In genomic region chr3:132854856-132855535, GRCh38 we compare ENCODE assay signal across 34 cellular contexts.
DNase-seq lines count a peak whose midpoint lies in the region; ATAC-seq, FAIRE-seq and TF ChIP-seq lines count a peak whose summit lies in the region.
"Had no signal": no experiment of that assay in that cellular context is flagged by ENCODE, and none has a peak within 500 bp of the region (broad histone marks: within the 10 kb centered on the region; RNA-seq: fewer than 3 reads in every experiment).

No MANE protein-coding gene starts in this region.

- no peak overlapping the region for H2BK5ac ChIP-seq in trophoblast cell (ENCODE audit: low read depth, low read length, poor library complexity)

- WGBS in HepG2 (ENCODE audit: low lambda C conversion rate): 40% methylated on average over 5 of the region's 6 CpGs
- WGBS in right lobe of liver (ENCODE audit: insufficient coverage, low coverage, low lambda C conversion rate, missing lambda C conversion rate): 88% methylated on average over 4 of the region's 6 CpGs
- no CpG with 5 or more reads among the region's 6 CpGs for WGBS in trophoblast cell (ENCODE audit: extremely low coverage, insufficient coverage, insufficient read length)

- H3K9me3 ChIP-seq in HepG2 (ENCODE audit: low read length) (no peaks in the 10 kb centered on the region), right lobe of liver (no peaks in the 10 kb centered on the region), SJCRH30 (replicated peaks) (no peaks in the 10 kb centered on the region; the same call in 1 of the 2 replicates), gastrocnemius medialis (no peaks in the 10 kb centered on the region), trophoblast cell (ENCODE audit: insufficient read depth, low read depth, low read length) (no peaks in the 10 kb centered on the region)
- H3K9me3 ChIP-seq: pancreas had no signal

- no peaks in the 10 kb centered on the region for H3K79me1 ChIP-seq in trophoblast cell (ENCODE audit: low read length)

- TF ChIP-seq POLR2A in HepG2 (IDR thresholded peaks at IDR 0.05; ENCODE audit: insufficient read depth in 1 of 2, low read depth in 2 of 2, low read length in 2 of 2): no peak
- no peak for TF ChIP-seq POLR2A in right lobe of liver (IDR thresholded peaks at IDR 0.05)
- TF ChIP-seq POLR2A in gastrocnemius medialis (IDR thresholded peaks at IDR 0.05): no peak

- H2AFZ ChIP-seq in HepG2 (ENCODE audit: low read length): no peak overlapping the region
- H2AFZ ChIP-seq in trophoblast cell (ENCODE audit: insufficient read depth, low read length, poor library complexity): no peak overlapping the region
- H2AFZ ChIP-seq: GM23248 had no signal

- BruUV-seq in HepG2 (replicated peaks; lab: Mats Ljungman, UMichigan): no TSS peak

- H4K20me1 ChIP-seq in HepG2 (ENCODE audit: insufficient read depth, low read length): no peaks in the 10 kb centered on the region

- H3K27ac ChIP-seq in HepG2 (ENCODE audit: extremely low read length, insufficient read depth, low read length): no peak overlapping the region
- no peak overlapping the region for H3K27ac ChIP-seq in right lobe of liver
- H3K27ac ChIP-seq in SJCRH30: no peak overlapping the region
- no peak overlapping the region for H3K27ac ChIP-seq in gastrocnemius medialis
- H3K27ac ChIP-seq in trophoblast cell (ENCODE audit: low read depth, low read length): no peak overlapping the region
- H3K27ac ChIP-seq: GM23248, KMS-11, left lung, pancreas, suprapubic skin had no signal

- H3K9ac ChIP-seq in HepG2 (ENCODE audit: insufficient read depth, low read depth, low read length) (no peak overlapping the region), trophoblast cell (ENCODE audit: low read length) (no peak overlapping the region)
- H3K9ac ChIP-seq: GM23248, KMS-11 had no signal

- ATAC-seq in HepG2 (no peak), right lobe of liver (no peak), GM18520 (IDR thresholded peaks at IDR 0.05; ENCODE audit: unreplicated experiment) (no peak), gastrocnemius medialis (no peak)
- ATAC-seq: activated CD4-positive, alpha-beta T cell treated with anti-CD3 and anti-CD28 coated beads for 36 hours; activated CD8-positive, alpha-beta T cell treated with anti-CD3 and anti-CD28 coated beads for 36 hours; effector memory CD8-positive, alpha-beta T cell; left lung; pancreas had no signal

- TF ChIP-seq RAD21 in HepG2 (CRISPR knock-in tag; IDR thresholded peaks at IDR 0.05): no peak

- intact Hi-C loops in HepG2 (cut with micrococcal nuclease; ENCODE audit: unreplicated experiment) (no loop called here), right lobe of liver (cut with DNase I) (no loop called here), gastrocnemius medialis (cut with DNase I; ENCODE audit: low total_unique reads) (no loop called here)

- H3K79me2 ChIP-seq in HepG2 (ENCODE audit: insufficient read depth, low read length): no peaks in the 10 kb centered on the region
- H3K79me2 ChIP-seq in trophoblast cell (ENCODE audit: control insufficient read depth, insufficient read depth, low read length, poor library complexity): no peaks in the 10 kb centered on the region

- POLR2A ChIA-PET in HepG2 (lab: Yijun Ruan, JAX): no interaction called here

- FAIRE-seq in HepG2 (lab: Jason Lieb, UNC): no peak
- FAIRE-seq: islet of Langerhans, pancreas, RCC 7860, urothelium cell line had no signal

- H3K4me3 ChIP-seq in HepG2 (replicated peaks in 1 of 3; ENCODE audit: insufficient read depth in 1 of 3, low read depth in 2 of 3, low read length in 3 of 3) (no peak overlapping the region), right lobe of liver (no peak overlapping the region), SJCRH30 (no peak overlapping the region), gastrocnemius medialis (no peak overlapping the region), trophoblast cell (ENCODE audit: low read depth, low read length) (no peak overlapping the region)
- H3K4me3 ChIP-seq: GM23248, left lung, pancreas, smooth muscle cell, suprapubic skin had no signal

- no peaks in the 10 kb centered on the region for H3K36me3 ChIP-seq in HepG2 (replicated peaks in 1 of 2; ENCODE audit: control insufficient read depth in 1 of 2, insufficient read depth in 2 of 2, low read length in 2 of 2)
- no peaks in the 10 kb centered on the region for H3K36me3 ChIP-seq in right lobe of liver
- H3K36me3 ChIP-seq in SJCRH30: no peaks in the 10 kb centered on the region
- H3K36me3 ChIP-seq in gastrocnemius medialis: no peaks in the 10 kb centered on the region
- no peaks in the 10 kb centered on the region for H3K36me3 ChIP-seq in trophoblast cell (ENCODE audit: control insufficient read depth in 1 of 2, insufficient read depth in 2 of 2, low read length in 2 of 2)
- H3K36me3 ChIP-seq: left lung, pancreas, suprapubic skin had no signal

- H3K4ac ChIP-seq in trophoblast cell (ENCODE audit: low read depth, low read length): no peak overlapping the region

- no peak overlapping the region for H2BK12ac ChIP-seq in trophoblast cell (ENCODE audit: low read length)

- in situ Hi-C loops in HepG2 (cut with HindIII; ENCODE audit: extremely low pct_ligation_motif_present, low pct_unique_long_range_greater_than_20kb): no loop called here
- in situ Hi-C loops in gastrocnemius medialis (cut with MboI; ENCODE audit: low sequenced_read_pairs in 4 of 4): no loop called here

- no peak overlapping the region for H3K23ac ChIP-seq in trophoblast cell (ENCODE audit: low read length)

- H3K14ac ChIP-seq in trophoblast cell (ENCODE audit: low read length): no peak overlapping the region

- no peaks in the 10 kb centered on the region for H3K4me1 ChIP-seq in HepG2 (ENCODE audit: insufficient read depth, low read length)
- H3K4me1 ChIP-seq in right lobe of liver: no peaks in the 10 kb centered on the region
- peaks cover 24% of the 10 kb centered on the region for H3K4me1 ChIP-seq in SJCRH30
- no peaks in the 10 kb centered on the region for H3K4me1 ChIP-seq in gastrocnemius medialis
- no peaks in the 10 kb centered on the region for H3K4me1 ChIP-seq in trophoblast cell (ENCODE audit: control insufficient read depth in 1 of 2, insufficient read depth in 2 of 2, low read length in 2 of 2)
- H3K4me1 ChIP-seq: left lung, pancreas, suprapubic skin had no signal

- TF ChIP-seq EP300 in HepG2 (IDR thresholded peaks at IDR 0.05; ENCODE audit: low read depth in 2 of 2, low read length in 2 of 2) (no peak), HepG2 (CRISPR knock-in tag; IDR thresholded peaks at IDR 0.05; ENCODE audit: borderline replicate concordance) (no peak)

- no peak overlapping the region for H4K12ac ChIP-seq in trophoblast cell (ENCODE audit: low read depth, low read length)

- no peak overlapping the region for H2BK120ac ChIP-seq in trophoblast cell (ENCODE audit: insufficient read depth, low read length, poor library complexity)

- CTCF ChIA-PET in HepG2 (lab: Yijun Ruan, JAX; ENCODE audit: low intra/inter-chr PET ratio, low total read pairs): no interaction called here

- H3K27me3 ChIP-seq in HepG2 (ENCODE audit: control insufficient read depth in 1 of 2, insufficient read depth in 2 of 2, low read length in 2 of 2) (no peaks in the 10 kb centered on the region), right lobe of liver (no peaks in the 10 kb centered on the region), SJCRH30 (no peaks in the 10 kb centered on the region), gastrocnemius medialis (no peaks in the 10 kb centered on the region), trophoblast cell (ENCODE audit: insufficient read depth, low read length) (no peaks in the 10 kb centered on the region)
- H3K27me3 ChIP-seq: left lung, pancreas, suprapubic skin had no signal

- H4K8ac ChIP-seq in trophoblast cell (ENCODE audit: low read depth, low read length): no peak overlapping the region

- H3K4me2 ChIP-seq in HepG2 (ENCODE audit: low read depth, low read length) (no peak overlapping the region), trophoblast cell (ENCODE audit: low read length) (no peak overlapping the region)
- H3K4me2 ChIP-seq: KMS-11, smooth muscle cell had no signal

- TF ChIP-seq CTCF in HepG2 (CRISPR knock-in tag; IDR thresholded peaks at IDR 0.05): no peak
- no peak for TF ChIP-seq CTCF in right lobe of liver (IDR thresholded peaks at IDR 0.05)
- no peak for TF ChIP-seq CTCF in gastrocnemius medialis (IDR thresholded peaks at IDR 0.05 in 4 of 5, conservative IDR thresholded peaks at IDR 0.05 in 1 of 5)

- H4K91ac ChIP-seq in trophoblast cell (ENCODE audit: low read depth, low read length): no peak overlapping the region

- H2AK5ac ChIP-seq in trophoblast cell (ENCODE audit: low read length): no peak overlapping the region

- DNase-seq in HepG2 (ENCODE audit: low spot score): no peak
- no peak for DNase-seq in right lobe of liver
- peak; percentile 63 for DNase-seq in NCI-H2029 (lab: John Stamatoyannopoulos, UW)
- peak; percentile 63 to 67 for DNase-seq in SJCRH30
- no peak for DNase-seq in ecto neural progenitor cell (ENCODE audit: low spot score)
- no peak for DNase-seq in gastrocnemius medialis
- DNase-seq in trophoblast cell: no peak
- DNase-seq: activated CD4-positive, alpha-beta T cell treated with anti-CD3 and anti-CD28 coated beads for 36 hours; activated CD8-positive, alpha-beta memory T cell treated with anti-CD3 and anti-CD28 coated beads, Interleukin-2, amount 50 U/mL, for 48 hours; activated CD8-positive, alpha-beta T cell treated with anti-CD3 and anti-CD28 coated beads for 36 hours; activated naive CD4-positive, alpha-beta T cell treated with anti-CD3 and anti-CD28 coated beads for 36 hours; AML-193; CD4-positive, alpha-beta T cell; central memory CD4-positive, alpha-beta T cell; cortex of kidney; effector memory CD8-positive, alpha-beta T cell; erythroblast; glutamatergic neuron; GM23248; left lung; mesendoderm; MM.1S; NCI-H1417 treated with DMSO at 0.1 percent for 48 hours; NCI-H774; SIG-M5; stimulated activated naive CD4-positive, alpha-beta T cell treated with Interleukin-2 at 50 U/mL for 16 hours had no signal

- no peak overlapping the region for H3K18ac ChIP-seq in trophoblast cell (ENCODE audit: low read length)

TF ChIP-seq in HepG2, 621 proteins besides CTCF, POLR2A, EP300 and RAD21 (continues in another document):
- no peak for TF ChIP-seq ZSCAN20 (CRISPR knock-in tag; IDR thresholded peaks at IDR 0.05; ENCODE audit: borderline replicate concordance)

Comparison
In these comparisons a context has a peak if more than half of its experiments do, and no peak if none do; other contexts are left out.
1. DNase-seq: peak in NCI-H2029 (single experiment) and SJCRH30 (2 of 2); none in HepG2 (single experiment), right lobe of liver (0 of 3), ecto neural progenitor cell (single experiment), gastrocnemius medialis (0 of 2) and trophoblast cell (0 of 2).